Comparison of ENCODE assay signal across 15 cellular contexts in the genomic region with DNA sequence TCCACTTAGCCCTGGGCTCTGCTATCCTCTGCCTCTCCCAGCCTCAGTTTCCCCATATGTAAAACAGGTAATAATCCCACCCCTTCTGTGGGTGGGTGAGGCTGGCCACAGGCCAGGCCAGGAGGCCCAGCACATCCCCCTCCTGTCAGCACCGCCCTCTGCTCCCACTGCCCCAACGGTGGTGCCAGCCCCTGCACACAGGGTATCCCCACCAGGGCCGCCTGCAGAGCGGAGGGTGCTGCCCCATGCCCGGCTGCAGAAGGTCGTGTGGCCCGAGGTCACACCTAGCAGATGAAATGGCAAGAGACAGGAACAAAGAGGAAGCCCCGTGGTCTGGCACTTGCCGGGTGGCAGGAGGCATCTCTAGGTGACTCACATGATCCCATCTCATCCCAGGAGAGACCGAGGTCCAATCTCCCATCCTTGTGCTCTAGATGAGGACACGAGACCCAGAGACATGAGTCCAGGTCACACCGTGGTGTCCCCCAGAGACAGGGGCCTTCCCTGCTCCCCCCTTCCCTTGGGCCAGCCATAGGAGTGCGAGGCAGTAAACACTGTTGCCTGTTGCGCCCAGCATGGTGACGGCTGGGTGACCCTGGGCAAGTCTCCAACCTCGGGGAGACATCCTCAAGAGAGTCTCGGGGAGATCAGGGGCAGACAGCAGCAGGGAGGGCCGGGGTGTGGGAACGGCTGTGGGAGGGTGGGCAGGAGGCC. TPM values are rescaled to one million over a fixed set of nuclear protein-coding genes. Genes with fewer than 3 reads are reported as not detected.
DNase-seq lines count a peak whose midpoint lies in the region; ATAC-seq, FAIRE-seq and TF ChIP-seq lines count a peak whose summit lies in the region.
"Had no signal": no experiment of that assay in that cellular context is flagged by ENCODE, and none has a peak within 500 bp of the region (broad histone marks: within the 10 kb centered on the region; RNA-seq: fewer than 3 reads in every experiment).

No MANE protein-coding gene starts in this region.

- H3K9me3 ChIP-seq in astrocyte (ENCODE audit: insufficient read depth, low read depth, low read length) (no peaks in the 10 kb centered on the region), stomach (no peaks in the 10 kb centered on the region)
- H3K9me3 ChIP-seq: lower lobe of right lung had no signal

- peak; percentile 65 for DNase-seq in activated CD8-positive, alpha-beta memory T cell treated with anti-CD3 and anti-CD28 coated beads for 24 hours
- DNase-seq in activated CD8-positive, alpha-beta memory T cell treated with anti-CD3 and anti-CD28 coated beads, Interleukin-2, amount 50 U/mL, for 48 hours, result no peak
- DNase-seq in M059J (ENCODE audit: low read depth), result peak; percentile 29
- no peak for DNase-seq in astrocyte (ENCODE audit: low read depth)
- DNase-seq in activated CD4-positive, alpha-beta memory T cell treated with anti-CD3 and anti-CD28 coated beads for 36 hours, result no peak
- DNase-seq in stomach, result no peak
- DNase-seq: DMS 273 treated with DMSO at 0.1 percent for 48 hours, SIG-M5 had no signal

- POLR2A ChIA-PET in activated CD4-positive, alpha-beta memory T cell treated with anti-CD3 and anti-CD28 coated beads for 36 hours (lab: Charles Lee), result no interaction called here

- intact Hi-C loops in activated CD4-positive, alpha-beta memory T cell treated with anti-CD3 and anti-CD28 coated beads for 36 hours (cut with micrococcal nuclease), result loop anchor here (1.0 to 2.0 kb wide), 3 partner anchors 173 to 420 kb away; partner anchors contain the start of gene GTSE1
- intact Hi-C loops in stomach (cut with DNase I; ENCODE audit: low total_unique reads), result loop anchor here (2.0 kb wide), 1 partner anchor 192 kb away; no protein-coding TSS in a partner anchor

- TF ChIP-seq EP300 in stomach (IDR thresholded peaks at IDR 0.05), result no peak

- H3K36me3 ChIP-seq in astrocyte (ENCODE audit: insufficient read depth, low read length) (no peaks in the 10 kb centered on the region), stomach (no peaks in the 10 kb centered on the region)
- H3K36me3 ChIP-seq: lower lobe of right lung had no signal

- H3K9ac ChIP-seq in astrocyte (ENCODE audit: low read length), result peak overlapping the region; percentile 8

- H2AFZ ChIP-seq in astrocyte (ENCODE audit: low read depth, low read length), result no peak overlapping the region

- CTCF ChIA-PET in activated CD4-positive, alpha-beta memory T cell treated with anti-CD3 and anti-CD28 coated beads for 36 hours (lab: Charles Lee), result interaction anchor here (0.6 to 11.2 kb wide), 18 partner anchors 10 to 418 kb away, joined by 3 to 257 read pairs (median 6); partner anchors contain the start of genes GTSE1, TRMU and TTC38

- H3K4me3 Mint-ChIP-seq in astrocyte (ENCODE audit: unreplicated experiment), result no peak overlapping the region
- H3K4me3 Mint-ChIP-seq in stimulated activated memory B cell treated with anti-CD40 and anti-IgM and Interleukin-4, amounts not matched to agents 10 μg/mL and 1 μg/mL and 100 μg/mL, for 72 hours, result no peak overlapping the region
- H3K4me3 Mint-ChIP-seq in activated CD4-positive, alpha-beta memory T cell treated with anti-CD3 and anti-CD28 coated beads for 36 hours, result no peak overlapping the region
- H3K4me3 Mint-ChIP-seq: activated CD4-positive, alpha-beta T cell treated with anti-CD3 and anti-CD28 coated beads, Interleukin-2, amount 10 ng/mL, durations not matched to agents 24 days and 14 days had no signal

- H3K27me3 ChIP-seq in astrocyte (ENCODE audit: insufficient read depth, low read length) (no peaks in the 10 kb centered on the region), stomach (no peaks in the 10 kb centered on the region)

- H3K36me3 Mint-ChIP-seq in astrocyte (ENCODE audit: low read depth, unreplicated experiment), result no peaks in the 10 kb centered on the region
- H3K36me3 Mint-ChIP-seq in stimulated activated memory B cell treated with anti-CD40 and anti-IgM and Interleukin-4, amounts not matched to agents 10 μg/mL and 1 μg/mL and 100 μg/mL, for 72 hours, result no peaks in the 10 kb centered on the region
- no peaks in the 10 kb centered on the region for H3K36me3 Mint-ChIP-seq in activated CD4-positive, alpha-beta memory T cell treated with anti-CD3 and anti-CD28 coated beads for 36 hours

- peaks cover 20% of the 10 kb centered on the region for H3K27me3 Mint-ChIP-seq in astrocyte (ENCODE audit: low read depth, unreplicated experiment)
- peaks cover 8% of the 10 kb centered on the region for H3K27me3 Mint-ChIP-seq in stimulated activated memory B cell treated with anti-CD40 and anti-IgM and Interleukin-4, amounts not matched to agents 10 μg/mL and 1 μg/mL and 100 μg/mL, for 72 hours
- no peaks in the 10 kb centered on the region for H3K27me3 Mint-ChIP-seq in activated CD4-positive, alpha-beta memory T cell treated with anti-CD3 and anti-CD28 coated beads for 36 hours
- H3K27me3 Mint-ChIP-seq: activated CD4-positive, alpha-beta T cell treated with anti-CD3 and anti-CD28 coated beads, Interleukin-2, amount 10 ng/mL, durations not matched to agents 24 days and 14 days had no signal

- no peaks in the 10 kb centered on the region for H3K79me2 ChIP-seq in astrocyte (ENCODE audit: insufficient read depth, low read length)

- H3K4me3 ChIP-seq in astrocyte (ENCODE audit: insufficient read depth, low read depth, low read length) (no peak overlapping the region), stomach (no peak overlapping the region)
- H3K4me3 ChIP-seq: lower lobe of right lung had no signal

- H3K4me1 ChIP-seq in astrocyte (ENCODE audit: insufficient read depth, low read length), result peaks cover 12% of the 10 kb centered on the region
- peaks cover 7 to 24% (median 13%) of the 10 kb centered on the region in 4 donors for H3K4me1 ChIP-seq in stomach

- H3K4me1 Mint-ChIP-seq in astrocyte (ENCODE audit: low read depth, unreplicated experiment), result peaks cover 4% of the 10 kb centered on the region
- no peaks in the 10 kb centered on the region for H3K4me1 Mint-ChIP-seq in stimulated activated memory B cell treated with anti-CD40 and anti-IgM and Interleukin-4, amounts not matched to agents 10 μg/mL and 1 μg/mL and 100 μg/mL, for 72 hours
- no peaks in the 10 kb centered on the region for H3K4me1 Mint-ChIP-seq in activated CD4-positive, alpha-beta memory T cell treated with anti-CD3 and anti-CD28 coated beads for 36 hours (ENCODE audit: low read depth)

- ATAC-seq in stimulated activated memory B cell treated with anti-CD40 and anti-IgM and Interleukin-4, amounts not matched to agents 10 μg/mL and 1 μg/mL and 100 μg/mL, for 72 hours, result peak; percentile 10
- ATAC-seq in HG02610 (IDR thresholded peaks at IDR 0.05; ENCODE audit: unreplicated experiment), result no peak

- H4K20me1 ChIP-seq in astrocyte (ENCODE audit: insufficient read depth, low read length), result peaks cover 4% of the 10 kb centered on the region

- TF ChIP-seq POLR2A in stomach (IDR thresholded peaks at IDR 0.05), result no peak

- WGBS in stomach, 5 donors, result 74 to 82% (median 80%) methylated on average over 15 to 19 of the region's 19 CpGs

- no peak for FAIRE-seq in astrocyte (lab: Jason Lieb, UNC)
- FAIRE-seq: frontal cortex, G401.6, keratinocyte had no signal

- H3K27ac Mint-ChIP-seq in astrocyte (ENCODE audit: unreplicated experiment), result no peak overlapping the region
- no peak overlapping the region for H3K27ac Mint-ChIP-seq in stimulated activated memory B cell treated with anti-CD40 and anti-IgM and Interleukin-4, amounts not matched to agents 10 μg/mL and 1 μg/mL and 100 μg/mL, for 72 hours
- no peak overlapping the region for H3K27ac Mint-ChIP-seq in activated CD4-positive, alpha-beta memory T cell treated with anti-CD3 and anti-CD28 coated beads for 36 hours
- H3K27ac Mint-ChIP-seq: activated CD4-positive, alpha-beta T cell treated with anti-CD3 and anti-CD28 coated beads, Interleukin-2, amount 10 ng/mL, durations not matched to agents 24 days and 14 days had no signal

- TF ChIP-seq CTCF in astrocyte (IDR thresholded peaks at IDR 0.05; ENCODE audit: insufficient read depth, low read depth, low read length), result no peak
- TF ChIP-seq CTCF in stomach (IDR thresholded peaks at IDR 0.05), result no peak

- H3K4me2 ChIP-seq in astrocyte (ENCODE audit: low read length), result peak overlapping the region; percentile 46

- no peak overlapping the region for H3K27ac ChIP-seq in astrocyte (ENCODE audit: low read depth, low read length)
- no peak overlapping the region for H3K27ac ChIP-seq in stomach
- H3K27ac ChIP-seq: lower lobe of right lung had no signal

- no peaks in the 10 kb centered on the region for H3K9me3 Mint-ChIP-seq in astrocyte (ENCODE audit: unreplicated experiment)
- no peaks in the 10 kb centered on the region for H3K9me3 Mint-ChIP-seq in stimulated activated memory B cell treated with anti-CD40 and anti-IgM and Interleukin-4, amounts not matched to agents 10 μg/mL and 1 μg/mL and 100 μg/mL, for 72 hours
- no peaks in the 10 kb centered on the region for H3K9me3 Mint-ChIP-seq in activated CD4-positive, alpha-beta memory T cell treated with anti-CD3 and anti-CD28 coated beads for 36 hours
- H3K9me3 Mint-ChIP-seq: activated CD4-positive, alpha-beta T cell treated with anti-CD3 and anti-CD28 coated beads, Interleukin-2, amount 10 ng/mL, durations not matched to agents 24 days and 14 days had no signal

RNA-seq across cellular contexts. Expression of gene PPARA, which starts 27.2 kb away (rescaled TPM):
- 10.0 and 18.1 TPM in 2 replicates for total RNA-seq in M059J (2014; rRNA removed; shearing (Covaris generic))
- total RNA-seq in astrocyte (8.4 and 9.6 TPM in 2 replicates), stomach (10 to 100 TPM in 4 of 5 donors, 1 to 10 TPM in 1; 8.2 to 28.8 (median 19.4) TPM)
- 10 to 100 TPM; 11.1 to 13.3 TPM for total RNA-seq in activated CD4-positive, alpha-beta memory T cell treated with anti-CD3 and anti-CD28 coated beads for 36 hours
- 1 to 10 TPM; 3.4 to 8.6 (median 5.3) TPM for polyA plus RNA-seq in stomach

Comparison
In these comparisons a context has a peak if more than half of its experiments do, and no peak if none do; other contexts are left out.
1. DNase-seq: peak in activated CD8-positive, alpha-beta memory T cell treated with anti-CD3 and anti-CD28 coated beads for 24 hours (single experiment) and M059J (single experiment); none in activated CD8-positive, alpha-beta memory T cell treated with anti-CD3 and anti-CD28 coated beads, Interleukin-2, amount 50 U/mL, for 48 hours (single experiment), astrocyte (single experiment), activated CD4-positive, alpha-beta memory T cell treated with anti-CD3 and anti-CD28 coated beads for 36 hours (single experiment) and stomach (single experiment).